In genomic region chr1:14855278-14855677, GRCh38 we compare ENCODE assay signal across 26 cellular contexts.
"Had no signal": no experiment of that assay in that cellular context is flagged by ENCODE, and none has a peak within 500 bp of the region (broad histone marks: within the 10 kb centered on the region; RNA-seq: fewer than 3 reads in every experiment).

No MANE protein-coding gene starts in this region.

- H3K9me3 ChIP-seq: ascending aorta, colonic mucosa, gastrocnemius medialis had no signal

- H3K27ac ChIP-seq: ascending aorta, colonic mucosa, foreskin keratinocyte, gastrocnemius medialis, VCaP had no signal

- H3K27me3 ChIP-seq: ascending aorta, colonic mucosa, gastrocnemius medialis had no signal

- DNase-seq: activated CD4-positive, alpha-beta memory T cell treated with anti-CD3 and anti-CD28 coated beads, Interleukin-2, amount 10 ng/mL, durations not matched to agents 7 days and 5 days; activated CD4-positive, alpha-beta T cell treated with anti-CD3 and anti-CD28 coated beads for 1 hour; activated CD4-positive, alpha-beta T cell treated with anti-CD3 and anti-CD28 coated beads for 4 hours; activated CD4-positive, alpha-beta T cell treated with anti-CD3 and anti-CD28 coated beads, Interleukin-2, amount 10 ng/mL, durations not matched to agents 7 days and 5 days; activated CD4-positive, alpha-beta T cell treated with anti-CD3 and anti-CD28 coated beads, Interleukin-2, amount 50 U/mL, for 4 hours; activated CD8-positive, alpha-beta memory T cell treated with anti-CD3 and anti-CD28 coated beads, Interleukin-2, amount 50 U/mL, for 48 hours; activated gamma-delta T cell; activated naive CD4-positive, alpha-beta T cell; activated naive CD4-positive, alpha-beta T cell treated with anti-CD3 and anti-CD28 coated beads, Interleukin-2, amount 10 ng/mL, durations not matched to agents 7 days and 5 days; activated naive CD8-positive, alpha-beta T cell treated with anti-CD3 and anti-CD28 coated beads, Interleukin-2, amount 10 ng/mL, durations not matched to agents 7 days and 5 days; activated T-cell treated with anti-CD3 and anti-CD28 coated beads for 4 hours; activated T-cell treated with anti-CD3 and anti-CD28 coated beads, Interleukin-2, amount 50 U/mL, for 24 hours; activated T-cell treated with anti-CD3 and anti-CD28 coated beads, Interleukin-2, amount 50 U/mL, for 72 hours; central memory CD4-positive, alpha-beta T cell; cerebellar nuclear complex; colonic mucosa; effector CD8-positive, alpha-beta T cell; foreskin keratinocyte; gastrocnemius medialis; hippocampal formation; T-helper 2 cell had no signal

- ATAC-seq: activated naive CD4-positive, alpha-beta T cell treated with anti-CD3 and anti-CD28 coated beads, Interleukin-2, amount 50 U/mL, for 72 hours; activated T-cell treated with anti-CD3 and anti-CD28 coated beads, Interleukin-2, amount 50 U/mL, for 72 hours; esophagus mucosa; foreskin keratinocyte; gastrocnemius medialis; WTC11 had no signal

- H3K4me1 ChIP-seq: ascending aorta, colonic mucosa, foreskin keratinocyte, gastrocnemius medialis had no signal

- H3K4me3 ChIP-seq: ascending aorta, colonic mucosa, gastrocnemius medialis had no signal

- H3K36me3 ChIP-seq: ascending aorta, colonic mucosa, gastrocnemius medialis had no signal
